17 cellular contexts compared by ENCODE assay signal in genomic region chr20:38255389-38255788, GRCh38. TPM values are rescaled to one million over a fixed set of nuclear protein-coding genes. Genes with fewer than 3 reads are reported as not detected.
DNase-seq lines count a peak whose midpoint lies in the region; ATAC-seq and TF ChIP-seq lines count a peak whose summit lies in the region.
"Had no signal": no experiment of that assay in that cellular context is flagged by ENCODE, and none has a peak within 500 bp of the region (broad histone marks: within the 10 kb centered on the region; RNA-seq: fewer than 3 reads in every experiment).

No MANE protein-coding gene starts in this region.

- intact Hi-C loops in left ventricle myocardium inferior (cut with micrococcal nuclease), result no loop called here
- intact Hi-C loops in activated CD4-positive, alpha-beta T cell treated with anti-CD3 and anti-CD28 coated beads for 36 hours (cut with DNase I, micrococcal nuclease), result no loop called here

- CTCF ChIA-PET in activated CD4-positive, alpha-beta T cell treated with anti-CD3 and anti-CD28 coated beads for 36 hours (lab: Charles Lee), result interaction anchor here (1.4 kb wide), 1 partner anchor 34 kb away, joined by 4 read pairs; no protein-coding TSS in a partner anchor

- H3K27ac ChIP-seq in ACC112 (ENCODE audit: low read depth, low read length) (no peak overlapping the region), left ventricle myocardium inferior (replicated peaks) (peak overlapping the region; percentile 63)

- H3K79me2 ChIP-seq in ACC112 (ENCODE audit: control insufficient read depth, insufficient read depth, low read length, unreplicated experiment), result no peaks in the 10 kb centered on the region

- no peak for ATAC-seq in activated CD4-positive, alpha-beta T cell treated with anti-CD3 and anti-CD28 coated beads for 36 hours
- ATAC-seq in GM19324 (IDR thresholded peaks at IDR 0.05; ENCODE audit: low FRiP score, unreplicated experiment) (no peak), HG03354 (IDR thresholded peaks at IDR 0.05; ENCODE audit: poor library complexity, severe bottlenecking, unreplicated experiment) (no peak)
- no peak for ATAC-seq in stimulated activated effector memory CD8-positive, alpha-beta T cell treated with anti-CD3 and anti-CD28 coated beads, Interleukin-12 subunit alpha, Interleukin-12 subunit beta, amount 100 ng/mL, for 72 hours
- ATAC-seq: activated T-cell treated with anti-CD3 and anti-CD28 coated beads, Interleukin-2, amount 50 U/mL, for 4 hours; stimulated activated naive CD8-positive, alpha-beta T cell treated with anti-CD3 and anti-CD28 coated beads, Interleukin-15, amount 100 ng/mL, for 72 hours had no signal

- no peaks in the 10 kb centered on the region for H3K36me3 Mint-ChIP-seq in activated CD4-positive, alpha-beta T cell treated with anti-CD3 and anti-CD28 coated beads for 36 hours (ENCODE audit: low read depth)
- no peaks in the 10 kb centered on the region for H3K36me3 Mint-ChIP-seq in stimulated activated effector memory CD8-positive, alpha-beta T cell treated with anti-CD3 and anti-CD28 coated beads, Interleukin-12 subunit alpha, Interleukin-12 subunit beta, amount 100 ng/mL, for 72 hours

- H3K4me1 ChIP-seq in ACC112 (ENCODE audit: control insufficient read depth, insufficient read depth, low read length, unreplicated experiment) (peaks cover 17% of the 10 kb centered on the region), left ventricle myocardium inferior (peaks cover 29% of the 10 kb centered on the region)

- H3K4me3 ChIP-seq in ACC112 (ENCODE audit: low read depth, low read length) (no peak overlapping the region), cardiac fibroblast (replicated peaks in 1 of 2; ENCODE audit: low read depth in 2 of 2, low read length in 2 of 2) (no peak overlapping the region), left ventricle myocardium inferior (no peak overlapping the region)

- no peaks in the 10 kb centered on the region for H3K9me3 Mint-ChIP-seq in activated CD4-positive, alpha-beta T cell treated with anti-CD3 and anti-CD28 coated beads for 36 hours (ENCODE audit: low read depth)
- no peaks in the 10 kb centered on the region for H3K9me3 Mint-ChIP-seq in stimulated activated effector memory CD8-positive, alpha-beta T cell treated with anti-CD3 and anti-CD28 coated beads, Interleukin-12 subunit alpha, Interleukin-12 subunit beta, amount 100 ng/mL, for 72 hours
- H3K9me3 Mint-ChIP-seq: activated T-cell treated with anti-CD3 and anti-CD28 coated beads, Interleukin-2, amount 50 U/mL, for 4 hours; endodermal cell; stimulated activated naive CD8-positive, alpha-beta T cell treated with anti-CD3 and anti-CD28 coated beads, Interleukin-15, amount 100 ng/mL, for 72 hours had no signal

- DNase-seq in cardiac fibroblast (ENCODE audit: low read depth in 2 of 2) (peak; percentile 27 to 57), left ventricle myocardium inferior (no peak), renal cortical epithelial cell (ENCODE audit: low read depth) (peak; percentile 17)
- DNase-seq in activated CD4-positive, alpha-beta T cell treated with anti-CD3 and anti-CD28 coated beads for 36 hours, result no peak
- DNase-seq in stimulated activated effector memory CD8-positive, alpha-beta T cell treated with anti-CD3 and anti-CD28 coated beads, Interleukin-12 subunit alpha, Interleukin-12 subunit beta, amount 100 ng/mL, for 72 hours (ENCODE audit: low spot score in 2 of 2), result no peak
- DNase-seq: 8988T; activated CD4-positive, alpha-beta T cell treated with anti-CD3 and anti-CD28 coated beads for 4 hours; activated T-cell treated with anti-CD3 and anti-CD28 coated beads, Interleukin-2, amount 50 U/mL, for 4 hours; endodermal cell; NCI-H1092 treated with DMSO at 0.1 percent for 48 hours; NCI-H446; stimulated activated naive CD8-positive, alpha-beta T cell treated with anti-CD3 and anti-CD28 coated beads, Interleukin-15, amount 100 ng/mL, for 72 hours had no signal

- H3K36me3 ChIP-seq in ACC112 (ENCODE audit: insufficient read depth, low read length) (no peaks in the 10 kb centered on the region), left ventricle myocardium inferior (no peaks in the 10 kb centered on the region)

- POLR2A ChIA-PET in activated CD4-positive, alpha-beta T cell treated with anti-CD3 and anti-CD28 coated beads for 36 hours (lab: Charles Lee), result interaction anchor here (0.6 kb wide), 1 partner anchor 246 kb away, joined by 7 read pairs; no protein-coding TSS in a partner anchor

- no peak for TF ChIP-seq CTCF in cardiac fibroblast (IDR thresholded peaks at IDR 0.05; ENCODE audit: low read depth, low read length)
- TF ChIP-seq CTCF in left ventricle myocardium inferior (IDR thresholded peaks at IDR 0.05; ENCODE audit: borderline replicate concordance), result no peak

- no peak overlapping the region for H3K4me3 Mint-ChIP-seq in activated CD4-positive, alpha-beta T cell treated with anti-CD3 and anti-CD28 coated beads for 36 hours
- no peak overlapping the region for H3K4me3 Mint-ChIP-seq in stimulated activated effector memory CD8-positive, alpha-beta T cell treated with anti-CD3 and anti-CD28 coated beads, Interleukin-12 subunit alpha, Interleukin-12 subunit beta, amount 100 ng/mL, for 72 hours
- H3K4me3 Mint-ChIP-seq: activated T-cell treated with anti-CD3 and anti-CD28 coated beads, Interleukin-2, amount 50 U/mL, for 4 hours; endodermal cell; stimulated activated naive CD8-positive, alpha-beta T cell treated with anti-CD3 and anti-CD28 coated beads, Interleukin-15, amount 100 ng/mL, for 72 hours had no signal

- no peaks in the 10 kb centered on the region for H3K9me3 ChIP-seq in left ventricle myocardium inferior (replicated peaks)

- peak overlapping the region; percentile 79 for H2AFZ ChIP-seq in ACC112 (ENCODE audit: low read length, unreplicated experiment)

- no peaks in the 10 kb centered on the region for H3K4me1 Mint-ChIP-seq in activated CD4-positive, alpha-beta T cell treated with anti-CD3 and anti-CD28 coated beads for 36 hours
- no peaks in the 10 kb centered on the region for H3K4me1 Mint-ChIP-seq in stimulated activated effector memory CD8-positive, alpha-beta T cell treated with anti-CD3 and anti-CD28 coated beads, Interleukin-12 subunit alpha, Interleukin-12 subunit beta, amount 100 ng/mL, for 72 hours
- H3K4me1 Mint-ChIP-seq: stimulated activated naive CD8-positive, alpha-beta T cell treated with anti-CD3 and anti-CD28 coated beads, Interleukin-15, amount 100 ng/mL, for 72 hours had no signal

- H3K27ac Mint-ChIP-seq in activated CD4-positive, alpha-beta T cell treated with anti-CD3 and anti-CD28 coated beads for 36 hours, result no peak overlapping the region
- H3K27ac Mint-ChIP-seq in stimulated activated effector memory CD8-positive, alpha-beta T cell treated with anti-CD3 and anti-CD28 coated beads, Interleukin-12 subunit alpha, Interleukin-12 subunit beta, amount 100 ng/mL, for 72 hours, result no peak overlapping the region
- H3K27ac Mint-ChIP-seq: endodermal cell, progenitor cell of endocrine pancreas had no signal

- H3K27me3 ChIP-seq in ACC112 (ENCODE audit: insufficient read depth, low read length), result no peaks in the 10 kb centered on the region
- H3K27me3 ChIP-seq in left ventricle myocardium inferior (ENCODE audit: low read depth), result peaks cover 21% of the 10 kb centered on the region

- H3K27me3 Mint-ChIP-seq in activated CD4-positive, alpha-beta T cell treated with anti-CD3 and anti-CD28 coated beads for 36 hours, result peaks cover 25% of the 10 kb centered on the region

RNA-seq across cellular contexts. Expression of gene KIAA1755, which starts 5.1 kb away (rescaled TPM):
- total RNA-seq in left ventricle myocardium inferior (7.1 TPM), renal cortical epithelial cell (under 0.01 TPM in 1 of 2 replicates, not detected in the other)
- total RNA-seq in activated CD4-positive, alpha-beta T cell treated with anti-CD3 and anti-CD28 coated beads for 36 hours, result not detected
- total RNA-seq: activated T-cell treated with anti-CD3 and anti-CD28 coated beads, Interleukin-2, amount 50 U/mL, for 4 hours; endodermal cell; lung microvascular endothelial cell had no signal

RNA-seq across cellular contexts. Expression of gene BPI, which starts 48.6 kb away (rescaled TPM):
- total RNA-seq in left ventricle myocardium inferior (not detected), renal cortical epithelial cell (not detected in 2 replicates)
- not detected for total RNA-seq in activated CD4-positive, alpha-beta T cell treated with anti-CD3 and anti-CD28 coated beads for 36 hours
- total RNA-seq: activated T-cell treated with anti-CD3 and anti-CD28 coated beads, Interleukin-2, amount 50 U/mL, for 4 hours; endodermal cell; lung microvascular endothelial cell; progenitor cell of endocrine pancreas had no signal

Comparison
In these comparisons a context has a peak if more than half of its experiments do, and no peak if none do; other contexts are left out.
1. DNase-seq: peak in cardiac fibroblast (2 of 2) and renal cortical epithelial cell (single experiment); none in left ventricle myocardium inferior (single experiment), activated CD4-positive, alpha-beta T cell treated with anti-CD3 and anti-CD28 coated beads for 36 hours (single experiment) and stimulated activated effector memory CD8-positive, alpha-beta T cell treated with anti-CD3 and anti-CD28 coated beads, Interleukin-12 subunit alpha, Interleukin-12 subunit beta, amount 100 ng/mL, for 72 hours (0 of 2).